Comparison of ENCODE assay signal across 1 cellular context in the genomic region with DNA sequence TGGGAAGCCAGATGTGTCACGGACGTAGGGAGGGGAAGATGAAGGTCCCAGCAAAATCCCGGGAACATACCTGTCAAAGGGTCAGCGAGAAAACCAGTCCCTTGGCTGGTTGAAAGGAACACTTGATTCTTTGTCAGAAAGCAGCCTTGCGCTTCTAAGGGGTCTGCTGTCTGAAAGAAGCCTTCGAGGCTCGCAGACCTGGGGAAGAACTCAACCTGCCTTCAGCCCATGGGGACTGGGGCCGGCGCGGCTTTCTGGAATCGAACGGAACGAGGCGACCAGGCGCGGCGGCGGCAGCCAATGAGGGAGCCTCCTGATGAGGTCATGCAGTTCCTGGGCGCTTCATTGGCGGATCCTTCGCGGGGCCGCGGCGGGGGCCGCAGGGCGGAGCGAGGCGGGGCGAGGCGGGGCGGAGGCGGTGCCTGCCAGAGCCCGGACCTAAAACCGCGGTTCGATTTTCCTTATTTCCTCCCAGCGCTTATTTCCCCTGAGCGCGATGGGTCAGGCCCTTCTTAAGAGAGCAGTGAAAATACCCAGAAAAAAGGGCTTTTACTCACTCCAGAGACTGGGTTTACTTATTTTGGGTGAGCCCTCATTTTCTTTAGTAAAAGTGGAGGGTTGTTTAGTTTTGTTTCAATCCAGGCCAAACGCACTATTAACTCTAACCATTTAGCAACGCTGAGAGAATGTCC.
TF ChIP-seq lines count a peak whose summit lies in the region.

No MANE protein-coding gene starts in this region.

TF ChIP-seq in HepG2, 621 proteins besides CTCF, POLR2A, EP300 and RAD21 (continued from another document and continues in another):
- TF ChIP-seq, protein P1, sequence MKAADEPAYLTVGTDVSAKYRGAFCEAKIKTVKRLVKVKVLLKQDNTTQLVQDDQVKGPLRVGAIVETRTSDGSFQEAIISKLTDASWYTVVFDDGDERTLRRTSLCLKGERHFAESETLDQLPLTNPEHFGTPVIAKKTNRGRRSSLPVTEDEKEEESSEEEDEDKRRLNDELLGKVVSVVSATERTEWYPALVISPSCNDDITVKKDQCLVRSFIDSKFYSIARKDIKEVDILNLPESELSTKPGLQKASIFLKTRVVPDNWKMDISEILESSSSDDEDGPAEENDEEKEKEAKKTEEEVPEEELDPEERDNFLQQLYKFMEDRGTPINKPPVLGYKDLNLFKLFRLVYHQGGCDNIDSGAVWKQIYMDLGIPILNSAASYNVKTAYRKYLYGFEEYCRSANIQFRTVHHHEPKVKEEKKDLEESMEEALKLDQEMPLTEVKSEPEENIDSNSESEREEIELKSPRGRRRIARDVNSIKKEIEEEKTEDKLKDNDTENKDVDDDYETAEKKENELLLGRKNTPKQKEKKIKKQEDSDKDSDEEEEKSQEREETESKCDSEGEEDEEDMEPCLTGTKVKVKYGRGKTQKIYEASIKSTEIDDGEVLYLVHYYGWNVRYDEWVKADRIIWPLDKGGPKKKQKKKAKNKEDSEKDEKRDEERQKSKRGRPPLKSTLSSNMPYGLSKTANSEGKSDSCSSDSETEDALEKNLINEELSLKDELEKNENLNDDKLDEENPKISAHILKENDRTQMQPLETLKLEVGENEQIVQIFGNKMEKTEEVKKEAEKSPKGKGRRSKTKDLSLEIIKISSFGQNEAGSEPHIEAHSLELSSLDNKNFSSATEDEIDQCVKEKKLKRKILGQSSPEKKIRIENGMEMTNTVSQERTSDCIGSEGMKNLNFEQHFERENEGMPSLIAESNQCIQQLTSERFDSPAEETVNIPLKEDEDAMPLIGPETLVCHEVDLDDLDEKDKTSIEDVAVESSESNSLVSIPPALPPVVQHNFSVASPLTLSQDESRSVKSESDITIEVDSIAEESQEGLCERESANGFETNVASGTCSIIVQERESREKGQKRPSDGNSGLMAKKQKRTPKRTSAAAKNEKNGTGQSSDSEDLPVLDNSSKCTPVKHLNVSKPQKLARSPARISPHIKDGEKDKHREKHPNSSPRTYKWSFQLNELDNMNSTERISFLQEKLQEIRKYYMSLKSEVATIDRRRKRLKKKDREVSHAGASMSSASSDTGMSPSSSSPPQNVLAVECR (CRISPR knock-in tag; IDR thresholded peaks at IDR 0.05; ENCODE audit: borderline replicate concordance), result no peak; the same call in 1 of the 2 replicates
- TF ChIP-seq HES4 (CRISPR knock-in tag; IDR thresholded peaks at IDR 0.05; ENCODE audit: borderline replicate concordance) (peak; percentile 59; the same call in 1 of the 2 replicates), ZNF432 (CRISPR knock-in tag; IDR thresholded peaks at IDR 0.05; ENCODE audit: borderline replicate concordance) (no peak), TBP (CRISPR knock-in tag; IDR thresholded peaks at IDR 0.05) (no peak), GZF1 (CRISPR knock-in tag; IDR thresholded peaks at IDR 0.05) (no peak), SMAD1 (CRISPR knock-in tag; IDR thresholded peaks at IDR 0.05; ENCODE audit: borderline replicate concordance, low read depth) (no peak), KLF11 (CRISPR knock-in tag; IDR thresholded peaks at IDR 0.05) (no peak), ZNF460 (CRISPR knock-in tag; IDR thresholded peaks at IDR 0.05; ENCODE audit: borderline replicate concordance) (no peak), RCOR2 (CRISPR knock-in tag; IDR thresholded peaks at IDR 0.05) (no peak), ZNF660 (CRISPR knock-in tag; IDR thresholded peaks at IDR 0.05; ENCODE audit: borderline replicate concordance, low read depth) (no peak), ESRRA (CRISPR knock-in tag; IDR thresholded peaks at IDR 0.05; ENCODE audit: low read depth) (no peak), U2AF2 (IDR thresholded peaks at IDR 0.05; ENCODE audit: low read depth, low read length) (no peak), ZSCAN9 (CRISPR knock-in tag; IDR thresholded peaks at IDR 0.05; ENCODE audit: borderline replicate concordance) (no peak), ZNF335 (CRISPR knock-in tag; IDR thresholded peaks at IDR 0.05) (no peak), SMARCC2 (IDR thresholded peaks at IDR 0.05) (no peak), ZSCAN12 (CRISPR knock-in tag; IDR thresholded peaks at IDR 0.05) (no peak), STAG1 (CRISPR knock-in tag; IDR thresholded peaks at IDR 0.05) (no peak), ISL2 (CRISPR knock-in tag; IDR thresholded peaks at IDR 0.05) (no peak), U2AF1 (optimal IDR thresholded peaks at IDR 0.05; ENCODE audit: low read depth, low read length) (no peak), NFRKB (IDR thresholded peaks at IDR 0.05) (no peak), GATAD1 (CRISPR knock-in tag; IDR thresholded peaks at IDR 0.05) (no peak), GPN1 (CRISPR knock-in tag; IDR thresholded peaks at IDR 0.05; ENCODE audit: borderline replicate concordance) (no peak), ZNF766 (CRISPR knock-in tag; IDR thresholded peaks at IDR 0.05; ENCODE audit: borderline replicate concordance) (no peak), ARNT (IDR thresholded peaks at IDR 0.05) (no peak), MIER2 (CRISPR knock-in tag; IDR thresholded peaks at IDR 0.05) (no peak), SIX4 (CRISPR knock-in tag; IDR thresholded peaks at IDR 0.05) (no peak), ZSCAN30 (CRISPR knock-in tag; IDR thresholded peaks at IDR 0.05) (no peak), HNRNPL (IDR thresholded peaks at IDR 0.05; ENCODE audit: low read depth, low read length) (no peak), RBM39 (IDR thresholded peaks at IDR 0.05; ENCODE audit: low read depth, low read length, poor library complexity, severe bottlenecking) (no peak), ZNF256 (CRISPR knock-in tag; conservative IDR thresholded peaks at IDR 0.05) (0 out of 2 replicates have a peak, but pooled peaks have one; percentile 21), PHB2 (IDR thresholded peaks at IDR 0.05; ENCODE audit: partially characterized antibody) (no peak), ZMYM4 (CRISPR knock-in tag; IDR thresholded peaks at IDR 0.05) (peak; percentile 84; the same call in 1 of the 2 replicates), FOXK1 (CRISPR knock-in tag; IDR thresholded peaks at IDR 0.05; ENCODE audit: borderline replicate concordance, low read depth) (no peak), ZNF326 (CRISPR knock-in tag; IDR thresholded peaks at IDR 0.05; ENCODE audit: borderline replicate concordance) (no peak), CHD2 (IDR thresholded peaks at IDR 0.05; ENCODE audit: low read depth, low read length) (no peak), REXO4 (CRISPR knock-in tag; IDR thresholded peaks at IDR 0.05; ENCODE audit: borderline replicate concordance) (0 out of 2 replicates have a peak, but pooled peaks have one; percentile 15), ZMYM2 (CRISPR knock-in tag; IDR thresholded peaks at IDR 0.05) (no peak), SNRNP70 (IDR thresholded peaks at IDR 0.05; ENCODE audit: low read depth, low read length) (no peak), ZNF569 (CRISPR knock-in tag; IDR thresholded peaks at IDR 0.05; ENCODE audit: borderline replicate concordance) (no peak), MAZ (IDR thresholded peaks at IDR 0.05; ENCODE audit: borderline replicate concordance, low read depth, low read length) (peak; percentile 94), MAZ (CRISPR knock-in tag; IDR thresholded peaks at IDR 0.05; ENCODE audit: low read depth) (peak; percentile 48), ZNF776 (CRISPR knock-in tag; IDR thresholded peaks at IDR 0.05) (peak; percentile 76; the same call in 1 of the 2 replicates), ZC3H4 (CRISPR knock-in tag; IDR thresholded peaks at IDR 0.05; ENCODE audit: borderline replicate concordance) (no peak), ZNF17 (CRISPR knock-in tag; IDR thresholded peaks at IDR 0.05) (no peak), ZC3H13 (CRISPR knock-in tag; IDR thresholded peaks at IDR 0.05) (no peak), ZNF883 (CRISPR knock-in tag; IDR thresholded peaks at IDR 0.05; ENCODE audit: not compliant biosample characterization) (no peak), RELA (CRISPR knock-in tag; IDR thresholded peaks at IDR 0.05) (no peak), ZNF713 (CRISPR knock-in tag; IDR thresholded peaks at IDR 0.05) (no peak), ZNF260 (CRISPR knock-in tag; IDR thresholded peaks at IDR 0.05; ENCODE audit: borderline replicate concordance, low read depth) (no peak), POLR2AphosphoS5 (IDR thresholded peaks at IDR 0.05; ENCODE audit: low read depth, low read length) (peak; percentile 47; the same call in 1 of the 2 replicates), KDM5A (IDR thresholded peaks at IDR 0.05; ENCODE audit: borderline replicate concordance, low read length) (no peak), SIN3B (IDR thresholded peaks at IDR 0.05; ENCODE audit: low read length) (no peak), POLR2AphosphoS2 (IDR thresholded peaks at IDR 0.05; ENCODE audit: low read depth, low read length) (no peak), ZNF556 (CRISPR knock-in tag; IDR thresholded peaks at IDR 0.05; ENCODE audit: borderline replicate concordance) (no peak)
- TF ChIP-seq, protein P2, sequence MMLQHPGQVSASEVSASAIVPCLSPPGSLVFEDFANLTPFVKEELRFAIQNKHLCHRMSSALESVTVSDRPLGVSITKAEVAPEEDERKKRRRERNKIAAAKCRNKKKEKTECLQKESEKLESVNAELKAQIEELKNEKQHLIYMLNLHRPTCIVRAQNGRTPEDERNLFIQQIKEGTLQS (CRISPR knock-in tag; IDR thresholded peaks at IDR 0.05), result no peak
- TF ChIP-seq, protein P3, sequence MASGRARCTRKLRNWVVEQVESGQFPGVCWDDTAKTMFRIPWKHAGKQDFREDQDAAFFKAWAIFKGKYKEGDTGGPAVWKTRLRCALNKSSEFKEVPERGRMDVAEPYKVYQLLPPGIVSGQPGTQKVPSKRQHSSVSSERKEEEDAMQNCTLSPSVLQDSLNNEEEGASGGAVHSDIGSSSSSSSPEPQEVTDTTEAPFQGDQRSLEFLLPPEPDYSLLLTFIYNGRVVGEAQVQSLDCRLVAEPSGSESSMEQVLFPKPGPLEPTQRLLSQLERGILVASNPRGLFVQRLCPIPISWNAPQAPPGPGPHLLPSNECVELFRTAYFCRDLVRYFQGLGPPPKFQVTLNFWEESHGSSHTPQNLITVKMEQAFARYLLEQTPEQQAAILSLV (CRISPR knock-in tag; IDR thresholded peaks at IDR 0.05; ENCODE audit: borderline replicate concordance), result no peak
- TF ChIP-seq, protein P4, sequence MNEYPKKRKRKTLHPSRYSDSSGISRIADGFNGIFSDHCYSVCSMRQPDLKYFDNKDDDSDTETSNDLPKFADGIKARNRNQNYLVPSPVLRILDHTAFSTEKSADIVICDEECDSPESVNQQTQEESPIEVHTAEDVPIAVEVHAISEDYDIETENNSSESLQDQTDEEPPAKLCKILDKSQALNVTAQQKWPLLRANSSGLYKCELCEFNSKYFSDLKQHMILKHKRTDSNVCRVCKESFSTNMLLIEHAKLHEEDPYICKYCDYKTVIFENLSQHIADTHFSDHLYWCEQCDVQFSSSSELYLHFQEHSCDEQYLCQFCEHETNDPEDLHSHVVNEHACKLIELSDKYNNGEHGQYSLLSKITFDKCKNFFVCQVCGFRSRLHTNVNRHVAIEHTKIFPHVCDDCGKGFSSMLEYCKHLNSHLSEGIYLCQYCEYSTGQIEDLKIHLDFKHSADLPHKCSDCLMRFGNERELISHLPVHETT (CRISPR knock-in tag; conservative IDR thresholded peaks at IDR 0.05), result no peak
- TF ChIP-seq, protein P5, sequence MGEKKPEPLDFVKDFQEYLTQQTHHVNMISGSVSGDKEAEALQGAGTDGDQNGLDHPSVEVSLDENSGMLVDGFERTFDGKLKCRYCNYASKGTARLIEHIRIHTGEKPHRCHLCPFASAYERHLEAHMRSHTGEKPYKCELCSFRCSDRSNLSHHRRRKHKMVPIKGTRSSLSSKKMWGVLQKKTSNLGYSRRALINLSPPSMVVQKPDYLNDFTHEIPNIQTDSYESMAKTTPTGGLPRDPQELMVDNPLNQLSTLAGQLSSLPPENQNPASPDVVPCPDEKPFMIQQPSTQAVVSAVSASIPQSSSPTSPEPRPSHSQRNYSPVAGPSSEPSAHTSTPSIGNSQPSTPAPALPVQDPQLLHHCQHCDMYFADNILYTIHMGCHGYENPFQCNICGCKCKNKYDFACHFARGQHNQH (CRISPR knock-in tag; IDR thresholded peaks at IDR 0.05), result no peak
- TF ChIP-seq, protein P6, sequence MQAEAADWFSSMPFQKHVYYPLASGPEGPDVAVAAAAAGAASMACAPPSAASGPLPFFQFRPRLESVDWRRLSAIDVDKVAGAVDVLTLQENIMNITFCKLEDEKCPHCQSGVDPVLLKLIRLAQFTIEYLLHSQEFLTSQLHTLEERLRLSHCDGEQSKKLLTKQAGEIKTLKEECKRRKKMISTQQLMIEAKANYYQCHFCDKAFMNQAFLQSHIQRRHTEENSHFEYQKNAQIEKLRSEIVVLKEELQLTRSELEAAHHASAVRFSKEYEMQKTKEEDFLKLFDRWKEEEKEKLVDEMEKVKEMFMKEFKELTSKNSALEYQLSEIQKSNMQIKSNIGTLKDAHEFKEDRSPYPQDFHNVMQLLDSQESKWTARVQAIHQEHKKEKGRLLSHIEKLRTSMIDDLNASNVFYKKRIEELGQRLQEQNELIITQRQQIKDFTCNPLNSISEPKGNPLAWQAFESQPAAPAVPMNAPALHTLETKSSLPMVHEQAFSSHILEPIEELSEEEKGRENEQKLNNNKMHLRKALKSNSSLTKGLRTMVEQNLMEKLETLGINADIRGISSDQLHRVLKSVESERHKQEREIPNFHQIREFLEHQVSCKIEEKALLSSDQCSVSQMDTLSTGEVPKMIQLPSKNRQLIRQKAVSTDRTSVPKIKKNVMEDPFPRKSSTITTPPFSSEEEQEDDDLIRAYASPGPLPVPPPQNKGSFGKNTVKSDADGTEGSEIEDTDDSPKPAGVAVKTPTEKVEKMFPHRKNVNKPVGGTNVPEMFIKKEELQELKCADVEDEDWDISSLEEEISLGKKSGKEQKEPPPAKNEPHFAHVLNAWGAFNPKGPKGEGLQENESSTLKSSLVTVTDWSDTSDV (CRISPR knock-in tag; IDR thresholded peaks at IDR 0.05), result no peak
- TF ChIP-seq, protein P7, sequence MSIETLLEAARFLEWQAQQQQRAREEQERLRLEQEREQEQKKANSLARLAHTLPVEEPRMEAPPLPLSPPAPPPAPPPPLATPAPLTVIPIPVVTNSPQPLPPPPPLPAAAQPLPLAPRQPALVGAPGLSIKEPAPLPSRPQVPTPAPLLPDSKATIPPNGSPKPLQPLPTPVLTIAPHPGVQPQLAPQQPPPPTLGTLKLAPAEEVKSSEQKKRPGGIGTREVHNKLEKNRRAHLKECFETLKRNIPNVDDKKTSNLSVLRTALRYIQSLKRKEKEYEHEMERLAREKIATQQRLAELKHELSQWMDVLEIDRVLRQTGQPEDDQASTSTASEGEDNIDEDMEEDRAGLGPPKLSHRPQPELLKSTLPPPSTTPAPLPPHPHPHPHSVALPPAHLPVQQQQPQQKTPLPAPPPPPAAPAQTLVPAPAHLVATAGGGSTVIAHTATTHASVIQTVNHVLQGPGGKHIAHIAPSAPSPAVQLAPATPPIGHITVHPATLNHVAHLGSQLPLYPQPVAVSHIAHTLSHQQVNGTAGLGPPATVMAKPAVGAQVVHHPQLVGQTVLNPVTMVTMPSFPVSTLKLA (IDR thresholded peaks at IDR 0.05), result no peak
- TF ChIP-seq, protein P8, sequence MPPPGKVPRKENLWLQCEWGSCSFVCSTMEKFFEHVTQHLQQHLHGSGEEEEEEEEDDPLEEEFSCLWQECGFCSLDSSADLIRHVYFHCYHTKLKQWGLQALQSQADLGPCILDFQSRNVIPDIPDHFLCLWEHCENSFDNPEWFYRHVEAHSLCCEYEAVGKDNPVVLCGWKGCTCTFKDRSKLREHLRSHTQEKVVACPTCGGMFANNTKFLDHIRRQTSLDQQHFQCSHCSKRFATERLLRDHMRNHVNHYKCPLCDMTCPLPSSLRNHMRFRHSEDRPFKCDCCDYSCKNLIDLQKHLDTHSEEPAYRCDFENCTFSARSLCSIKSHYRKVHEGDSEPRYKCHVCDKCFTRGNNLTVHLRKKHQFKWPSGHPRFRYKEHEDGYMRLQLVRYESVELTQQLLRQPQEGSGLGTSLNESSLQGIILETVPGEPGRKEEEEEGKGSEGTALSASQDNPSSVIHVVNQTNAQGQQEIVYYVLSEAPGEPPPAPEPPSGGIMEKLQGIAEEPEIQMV (CRISPR knock-in tag; IDR thresholded peaks at IDR 0.05; ENCODE audit: low read depth), result no peak
